In genomic region chr5:133925866-133926488, GRCh38 we compare ENCODE assay signal across 24 cellular contexts. TPM values are rescaled to one million over a fixed set of nuclear protein-coding genes. Genes with fewer than 3 reads are reported as not detected.
A peak's percentile ranks its signal among the peaks of the same experiment; 100 is the strongest.
DNase-seq lines count a peak whose midpoint lies in the region; ATAC-seq, FAIRE-seq and TF ChIP-seq lines count a peak whose summit lies in the region.
"Had no signal": no experiment of that assay in that cellular context is flagged by ENCODE, and none has a peak within 500 bp of the region (broad histone marks: within the 10 kb centered on the region; RNA-seq: fewer than 3 reads in every experiment).

No MANE protein-coding gene starts in this region.

- H3K4me1 ChIP-seq in K562 (replicated peaks in 1 of 2; ENCODE audit: control insufficient read depth in 2 of 2, insufficient read depth in 2 of 2, low read length in 2 of 2) (peaks cover 23 to 27% of the 10 kb centered on the region in 2 experiments), mesendoderm (ENCODE audit: control insufficient read depth, low read depth, low read length) (no peaks in the 10 kb centered on the region)
- H3K4me1 ChIP-seq: left ventricle myocardium inferior, prostate gland, uterus had no signal

- DNase-seq in Daoy (ENCODE audit: low read depth) (peak; percentile 50), MG63 (peak; percentile 28), K562 (ENCODE audit: extremely low read depth in 1 of 4, low spot score in 3 of 4) (no peak), mesendoderm (peak; percentile 81), left ventricle myocardium superior (no peak)
- DNase-seq in stimulated activated naive CD4-positive, alpha-beta T cell (lab: John Stamatoyannopoulos, UW), result no peak
- no peak for DNase-seq in activated T-helper 2 cell treated with anti-CD3 and anti-CD28 coated beads, Interferon-gamma antibody, Interleukin-2, Interleukin-4, amounts not matched to agents 10 μg/mL and 5 μg/mL and 100 μg/mL, durations not matched to agents 14 hours and 24 hours and 36 hours (ENCODE audit: low spot score)
- DNase-seq: activated CD4-positive, alpha-beta T cell treated with anti-CD3 and anti-CD28 coated beads for 1 hour; activated naive CD8-positive, alpha-beta T cell treated with anti-CD3 and anti-CD28 coated beads for 36 hours; activated T-cell treated with anti-CD3 and anti-CD28 coated beads, Interleukin-2, amount 50 U/mL, for 72 hours; glutamatergic neuron; H9; left ventricle myocardium inferior; mucosa of descending colon; NCI-H1436; NCI-H510A treated with DMSO at 0.1 percent for 48 hours; SHP77 treated with DMSO at 0.1 percent for 48 hours; stimulated activated CD4-positive, alpha-beta T cell treated with anti-CD3 and anti-CD28 coated beads, Interleukin-4, amount 100 ng/mL, for 4 hours; uterus had no signal

- no peak overlapping the region for H2BK5ac ChIP-seq in mesendoderm (ENCODE audit: low read length)

- no peak overlapping the region for H3K4me2 ChIP-seq in K562 (ENCODE audit: insufficient read depth, low read length)
- no peak overlapping the region for H3K4me2 ChIP-seq in mesendoderm (ENCODE audit: low read length)

- no peak overlapping the region for H4K5ac ChIP-seq in mesendoderm (ENCODE audit: low read length)

- no peak overlapping the region for H2BK15ac ChIP-seq in mesendoderm (replicated peaks; ENCODE audit: low read depth)

- H2AFZ ChIP-seq in K562 (ENCODE audit: low read depth, low read length), result peak overlapping the region; percentile 51; the same call in 1 of the 2 replicates

- H3K9ac ChIP-seq in K562 (ENCODE audit: insufficient read depth in 1 of 2, low read depth in 2 of 2, low read length in 2 of 2) (peak overlapping the region in 1 of 2 experiments; percentile 19; a peak in 1 of 4 replicates), mesendoderm (ENCODE audit: low read length) (no peak overlapping the region)

- no peak for FAIRE-seq in K562 (lab: Jason Lieb, UNC)
- FAIRE-seq: GM12892 had no signal

- no peak for TF ChIP-seq RAD21 in K562 (CRISPR knock-in tag; conservative IDR thresholded peaks at IDR 0.05 in 1 of 2, IDR thresholded peaks at IDR 0.05 in 1 of 2)

- no peaks in the 10 kb centered on the region for H3K79me1 ChIP-seq in mesendoderm (ENCODE audit: low read length)

- H3K79me2 ChIP-seq in K562 (ENCODE audit: control insufficient read depth, insufficient read depth, low read length) (no peaks in the 10 kb centered on the region), mesendoderm (ENCODE audit: control insufficient read depth, insufficient read depth, low read length) (no peaks in the 10 kb centered on the region)

- peaks cover 29% of the 10 kb centered on the region for H3K4me1 Mint-ChIP-seq in activated T-helper 2 cell treated with anti-CD3 and anti-CD28 coated beads, Interferon-gamma antibody, Interleukin-2, Interleukin-4, amounts not matched to agents 10 μg/mL and 5 μg/mL and 100 μg/mL, durations not matched to agents 14 hours and 24 hours and 36 hours (ENCODE audit: low read depth)
- H3K4me1 Mint-ChIP-seq: neural crest cell had no signal

- POLR2A ChIA-PET in K562 (lab: Yijun Ruan, JAX), result interaction anchor here (0.6 kb wide), 1 partner anchor 24 kb away, joined by 5 read pairs; no protein-coding TSS in a partner anchor

- intact Hi-C loops in K562 (cut with micrococcal nuclease), result no loop called here
- intact Hi-C loops in activated T-helper 2 cell treated with anti-CD3 and anti-CD28 coated beads, Interferon-gamma antibody, Interleukin-2, Interleukin-4, amounts not matched to agents 10 μg/mL and 5 μg/mL and 100 μg/mL, durations not matched to agents 14 hours and 24 hours and 36 hours (cut with micrococcal nuclease), result no loop called here
- intact Hi-C loops in left ventricle myocardium superior (cut with micrococcal nuclease), result no loop called here

- H4K20me1 ChIP-seq in K562 (replicated peaks; ENCODE audit: control insufficient read depth, insufficient read depth, low read length), result no peaks in the 10 kb centered on the region

- H3K27ac ChIP-seq in K562 (ENCODE audit: extremely low read depth, low read depth, low read length) (no peak overlapping the region), mesendoderm (ENCODE audit: low read depth, low read length) (no peak overlapping the region)
- H3K27ac ChIP-seq: C4-2B, left ventricle myocardium inferior, prostate gland, uterus had no signal

- H3K23ac ChIP-seq in mesendoderm (ENCODE audit: low read length), result no peak overlapping the region

- no peaks in the 10 kb centered on the region for H3K27me3 Mint-ChIP-seq in activated T-helper 2 cell treated with anti-CD3 and anti-CD28 coated beads, Interferon-gamma antibody, Interleukin-2, Interleukin-4, amounts not matched to agents 10 μg/mL and 5 μg/mL and 100 μg/mL, durations not matched to agents 14 hours and 24 hours and 36 hours (ENCODE audit: low read depth)
- H3K27me3 Mint-ChIP-seq: activated naive CD8-positive, alpha-beta T cell treated with anti-CD3 and anti-CD28 coated beads for 36 hours had no signal

- H3K56ac ChIP-seq in mesendoderm (ENCODE audit: low read length), result no peak overlapping the region

- H3K4me3 Mint-ChIP-seq in activated T-helper 2 cell treated with anti-CD3 and anti-CD28 coated beads, Interferon-gamma antibody, Interleukin-2, Interleukin-4, amounts not matched to agents 10 μg/mL and 5 μg/mL and 100 μg/mL, durations not matched to agents 14 hours and 24 hours and 36 hours (ENCODE audit: low read depth), result no peak overlapping the region
- H3K4me3 Mint-ChIP-seq: activated naive CD8-positive, alpha-beta T cell treated with anti-CD3 and anti-CD28 coated beads for 36 hours; activated T-cell treated with anti-CD3 and anti-CD28 coated beads, Interleukin-2, amount 50 U/mL, for 72 hours; H9; neural crest cell had no signal

- H3K9me3 Mint-ChIP-seq in activated T-helper 2 cell treated with anti-CD3 and anti-CD28 coated beads, Interferon-gamma antibody, Interleukin-2, Interleukin-4, amounts not matched to agents 10 μg/mL and 5 μg/mL and 100 μg/mL, durations not matched to agents 14 hours and 24 hours and 36 hours, result no peaks in the 10 kb centered on the region
- H3K9me3 Mint-ChIP-seq: activated naive CD8-positive, alpha-beta T cell treated with anti-CD3 and anti-CD28 coated beads for 36 hours; activated T-cell treated with anti-CD3 and anti-CD28 coated beads, Interleukin-2, amount 50 U/mL, for 72 hours; H9; neural crest cell had no signal

- TF ChIP-seq POLR2A in K562 (conservative IDR thresholded peaks at IDR 0.05) (no peak), GM18505 (IDR thresholded peaks at IDR 0.05; ENCODE audit: borderline replicate concordance, extremely low read depth, insufficient read depth, insufficient read length) (no peak)

- no peak overlapping the region for H3K4ac ChIP-seq in mesendoderm (ENCODE audit: low read depth, low read length)

- no peak overlapping the region for H3K4me3 ChIP-seq in MG63
- H3K4me3 ChIP-seq in K562, result no peak overlapping the region
- no peak overlapping the region for H3K4me3 ChIP-seq in mesendoderm (ENCODE audit: low read length)
- H3K4me3 ChIP-seq: left ventricle myocardium inferior, mucosa of descending colon, prostate gland, uterus had no signal

- no peak for TF ChIP-seq EP300 in K562 (IDR thresholded peaks at IDR 0.05; ENCODE audit: low read length)

- no peaks in the 10 kb centered on the region for H3K9me1 ChIP-seq in K562 (ENCODE audit: control insufficient read depth, insufficient read depth, low read length)

- H3K36me3 ChIP-seq in MG63, result no peaks in the 10 kb centered on the region
- H3K36me3 ChIP-seq in K562 (ENCODE audit: control insufficient read depth, insufficient read depth, low read length), result no peaks in the 10 kb centered on the region
- H3K36me3 ChIP-seq in mesendoderm (ENCODE audit: control insufficient read depth, insufficient read depth, low read length), result no peaks in the 10 kb centered on the region
- H3K36me3 ChIP-seq: left ventricle myocardium inferior, prostate gland, uterus had no signal

- no peaks in the 10 kb centered on the region for H3K36me3 Mint-ChIP-seq in activated T-helper 2 cell treated with anti-CD3 and anti-CD28 coated beads, Interferon-gamma antibody, Interleukin-2, Interleukin-4, amounts not matched to agents 10 μg/mL and 5 μg/mL and 100 μg/mL, durations not matched to agents 14 hours and 24 hours and 36 hours (ENCODE audit: low read depth)
- H3K36me3 Mint-ChIP-seq: activated naive CD8-positive, alpha-beta T cell treated with anti-CD3 and anti-CD28 coated beads for 36 hours had no signal

- CTCF ChIA-PET in K562 (lab: Yijun Ruan, JAX; ENCODE audit: low intra/inter-chr PET ratio), result no interaction called here

- H3K18ac ChIP-seq in mesendoderm (ENCODE audit: low read length), result no peak overlapping the region

- H2BK120ac ChIP-seq in mesendoderm (ENCODE audit: low read depth, low read length), result no peak overlapping the region

- no peak overlapping the region for H2AK5ac ChIP-seq in mesendoderm (ENCODE audit: low read length)

- TF ChIP-seq CTCF in K562 (IDR thresholded peaks at IDR 0.05 in 2 of 3, conservative IDR thresholded peaks at IDR 0.05 in 1 of 3; ENCODE audit: insufficient read depth in 2 of 3, low read depth in 1 of 3, low read length in 3 of 3), result no peak

- WGBS in K562 (ENCODE audit: insufficient coverage, low coverage, missing lambda C conversion rate), result 53% methylated on average over 11 of the region's 12 CpGs
- no CpG with 5 or more reads among the region's 12 CpGs for WGBS in mesendoderm (ENCODE audit: extremely low coverage, insufficient coverage, low lambda C conversion rate)

- BruUV-seq in K562 (replicated peaks; lab: Mats Ljungman, UMichigan), result no TSS peak

- no peak for ATAC-seq in K562
- ATAC-seq in GM18505 (IDR thresholded peaks at IDR 0.05; ENCODE audit: unreplicated experiment), result no peak
- no peak for ATAC-seq in left ventricle myocardium superior
- ATAC-seq: activated T-cell treated with anti-CD3 and anti-CD28 coated beads, Interleukin-2, amount 50 U/mL, for 72 hours; mucosa of descending colon had no signal

- H4K8ac ChIP-seq in mesendoderm (ENCODE audit: low read depth, low read length), result no peak overlapping the region

- no peaks in the 10 kb centered on the region for H3K27me3 ChIP-seq in MG63
- H3K27me3 ChIP-seq in K562 (ENCODE audit: control insufficient read depth in 2 of 2, insufficient read depth in 2 of 2, low read length in 2 of 2), result no peaks in the 10 kb centered on the region
- H3K27me3 ChIP-seq in mesendoderm (ENCODE audit: insufficient read depth, low read length, poor library complexity), result no peaks in the 10 kb centered on the region
- H3K27me3 ChIP-seq: uterus had no signal

- H3K9me3 ChIP-seq in MG63 (no peaks in the 10 kb centered on the region), K562 (replicated peaks; ENCODE audit: control insufficient read depth, insufficient read depth, low read depth, low read length) (no peaks in the 10 kb centered on the region)
- H3K9me3 ChIP-seq: left ventricle myocardium inferior, mucosa of descending colon, prostate gland, uterus had no signal

- in situ Hi-C loops in K562 (cut with MboI), result no loop called here

- no peak overlapping the region for H3K27ac Mint-ChIP-seq in activated T-helper 2 cell treated with anti-CD3 and anti-CD28 coated beads, Interferon-gamma antibody, Interleukin-2, Interleukin-4, amounts not matched to agents 10 μg/mL and 5 μg/mL and 100 μg/mL, durations not matched to agents 14 hours and 24 hours and 36 hours
- H3K27ac Mint-ChIP-seq: activated naive CD8-positive, alpha-beta T cell treated with anti-CD3 and anti-CD28 coated beads for 36 hours; activated T-cell treated with anti-CD3 and anti-CD28 coated beads, Interleukin-2, amount 50 U/mL, for 72 hours; H9 had no signal

RNA-seq across cellular contexts. Expression of gene C5orf15, which starts 42.4 kb away (rescaled TPM):
- total RNA-seq in Daoy (2014; rRNA removed; shearing (Covaris generic)), result 62.3 and 66.9 TPM in 2 replicates
- total RNA-seq in MG63 (2014; rRNA removed; shearing (Covaris generic); ENCODE audit: low replicate concordance), result 96.2 and 153 TPM in 2 replicates
- total RNA-seq in K562 (2011; cell fraction: chromatin; rRNA removed; ENCODE audit: low replicate concordance), result 43.2 and 55.8 TPM in 2 replicates
- 42.0 and 45.9 TPM in 2 replicates for total RNA-seq in K562 (2011; cell fraction: nucleolus; rRNA removed)
- total RNA-seq in K562 (2011; cell fraction: nucleoplasm; rRNA removed), result 49.2 and 65.0 TPM in 2 replicates
- total RNA-seq in K562 (2014; rRNA removed) (23.3 and 28.2 TPM in 2 replicates), K562 (2014; rRNA removed; fragmentation: Illumina TruSeq; extraction: Trizol) (44.0 and 45.6 TPM in 2 replicates), K562 (2015; rRNA removed; fragmentation: Illumina TruSeq; extraction: Trizol) (35.5 and 36.3 TPM in 2 replicates), K562 (2021) (22.7 and 24.0 TPM in 2 replicates), left ventricle myocardium superior (32.9 TPM)
- polyA plus RNA-seq in K562 (2011; rRNA removed) (50.7 and 52.0 TPM in 2 replicates), K562 (2014; fragmentation: Illumina TruSeq; extraction: Trizol) (46.4 and 49.8 TPM in 2 replicates), K562 (2014; fragmentation: Nextera tagmentation; extraction: Ambion mirVana) (10 to 100 TPM; 30.0 to 32.5 TPM), K562 (2014; rRNA removed) (35.7 and 40.2 TPM in 2 replicates)
- polyA plus RNA-seq in K562 (2011; cell fraction: cytosol; rRNA removed), result 25.2 and 36.2 TPM in 2 replicates
- 20.3 and 25.9 TPM in 2 replicates for polyA plus RNA-seq in K562 (2011; cell fraction: nucleus; rRNA removed)
- polyA plus RNA-seq in K562 (2012), result 23.1 and 36.4 TPM in 2 replicates
- polyA minus RNA-seq in K562 (2011; rRNA and poly(A)+ RNA removed), result 44.5 and 49.8 TPM in 2 replicates
- 23.3 and 43.8 TPM in 2 replicates for polyA minus RNA-seq in K562 (2011; cell fraction: cytosol; rRNA and poly(A)+ RNA removed)
- polyA minus RNA-seq in K562 (2011; cell fraction: nucleus; rRNA and poly(A)+ RNA removed), result 9.3 and 15.6 TPM in 2 replicates
- polyA plus RNA-seq in mesendoderm (2013, experiment 1 of 2), result 49.6 TPM
- 50.1 TPM for polyA plus RNA-seq in mesendoderm (2013, experiment 2 of 2)
- total RNA-seq in activated T-helper 2 cell treated with anti-CD3 and anti-CD28 coated beads, Interferon-gamma antibody, Interleukin-2, Interleukin-4, amounts not matched to agents 10 μg/mL and 5 μg/mL and 100 μg/mL, durations not matched to agents 14 hours and 24 hours and 36 hours, result 63.7 and 66.7 TPM in 2 replicates

Comparison
In these comparisons a context has a peak if more than half of its experiments do, and no peak if none do; other contexts are left out.
1. DNase-seq: peak in Daoy (single experiment), MG63 (single experiment) and mesendoderm (single experiment); none in K562 (0 of 4), stimulated activated naive CD4-positive, alpha-beta T cell (0 of 6), activated T-helper 2 cell treated with anti-CD3 and anti-CD28 coated beads, Interferon-gamma antibody, Interleukin-2, Interleukin-4, amounts not matched to agents 10 μg/mL and 5 μg/mL and 100 μg/mL, durations not matched to agents 14 hours and 24 hours and 36 hours (single experiment) and left ventricle myocardium superior (single experiment).